In genomic region chr9:121261107-121261460, GRCh38 we compare ENCODE assay signal across 12 cellular contexts. TPM values are rescaled to one million over a fixed set of nuclear protein-coding genes. Genes with fewer than 3 reads are reported as not detected.
A peak's percentile ranks its signal among the peaks of the same experiment; 100 is the strongest.
DNase-seq lines count a peak whose midpoint lies in the region; ATAC-seq, FAIRE-seq and TF ChIP-seq lines count a peak whose summit lies in the region.
"Had no signal": no experiment of that assay in that cellular context is flagged by ENCODE, and none has a peak within 500 bp of the region (broad histone marks: within the 10 kb centered on the region; RNA-seq: fewer than 3 reads in every experiment).

No MANE protein-coding gene starts in this region.

- POLR2A ChIA-PET in endothelial cell of umbilical vein (lab: Charles Lee) = interaction anchor here (1.1 kb wide), 1 partner anchor 26 kb away, joined by 5 read pairs; no protein-coding TSS in a partner anchor
- POLR2A ChIA-PET in activated CD8-positive, alpha-beta T cell treated with anti-CD3 and anti-CD28 coated beads, Interleukin-2, amount 10 ng/mL, durations not matched to agents 7 days and 5 days (lab: Charles Lee) = no interaction called here

- H4K20me1 ChIP-seq in endothelial cell of umbilical vein (replicated peaks; ENCODE audit: control insufficient read depth, extremely low read depth, insufficient read depth, low read length) (no peaks in the 10 kb centered on the region), neural progenitor cell (ENCODE audit: low read depth) (no peaks in the 10 kb centered on the region)

- H3K27me3 ChIP-seq in endothelial cell of umbilical vein (ENCODE audit: control insufficient read depth in 2 of 2, insufficient read depth in 2 of 2, low read length in 2 of 2) = peaks cover 0 to 5% of the 10 kb centered on the region in 2 experiments
- peaks cover 39% of the 10 kb centered on the region for H3K27me3 ChIP-seq in neural progenitor cell
- H3K27me3 ChIP-seq: neutrophil, stomach had no signal

- H3K36me3 Mint-ChIP-seq in neural progenitor cell = no peaks in the 10 kb centered on the region
- no peaks in the 10 kb centered on the region for H3K36me3 Mint-ChIP-seq in activated CD8-positive, alpha-beta T cell treated with anti-CD3 and anti-CD28 coated beads, Interleukin-2, amount 10 ng/mL, durations not matched to agents 7 days and 5 days (ENCODE audit: low read depth)

- H3K79me2 ChIP-seq in endothelial cell of umbilical vein (ENCODE audit: control insufficient read depth, insufficient read depth, low read length) = no peaks in the 10 kb centered on the region
- H3K79me2 ChIP-seq in neural progenitor cell (ENCODE audit: low read depth) = no peaks in the 10 kb centered on the region

- H2AFZ ChIP-seq in endothelial cell of umbilical vein (ENCODE audit: low read depth, low read length) = peak overlapping the region; percentile 23
- no peak overlapping the region for H2AFZ ChIP-seq in neural progenitor cell (replicated peaks)

- BruUV-seq in endothelial cell of umbilical vein (replicated peaks; lab: Mats Ljungman, UMichigan) = no TSS peak

- intact Hi-C loops in endothelial cell of umbilical vein (cut with micrococcal nuclease) = loop anchor here (1.0 kb wide), 1 partner anchor 26 kb away; no protein-coding TSS in a partner anchor

- H3K9me3 ChIP-seq in endothelial cell of umbilical vein (replicated peaks; ENCODE audit: control insufficient read depth, insufficient read depth, low read length) = no peaks in the 10 kb centered on the region
- no peaks in the 10 kb centered on the region for H3K9me3 ChIP-seq in neural progenitor cell (ENCODE audit: low read depth)
- H3K9me3 ChIP-seq: neutrophil, stomach had no signal

- DNase-seq in DMS79 (lab: John Stamatoyannopoulos, UW) (peak; percentile 48), NCI-H345 (lab: John Stamatoyannopoulos, UW) (peak; percentile 76), endothelial cell of umbilical vein (ENCODE audit: low read depth, low spot score) (peak; percentile 63), neural progenitor cell (ENCODE audit: low spot score) (peak; percentile 90), germinal center (ENCODE audit: low spot score) (no peak)
- DNase-seq in activated CD8-positive, alpha-beta T cell treated with anti-CD3 and anti-CD28 coated beads, Interleukin-2, amount 10 ng/mL, durations not matched to agents 7 days and 5 days = no peak
- DNase-seq: effector CD4-positive, alpha-beta T cell; stomach had no signal

- FAIRE-seq in endothelial cell of umbilical vein (lab: Jason Lieb, UNC) = peak; percentile 97
- FAIRE-seq: H1 had no signal

- H3K9me3 Mint-ChIP-seq in neural progenitor cell = no peaks in the 10 kb centered on the region
- H3K9me3 Mint-ChIP-seq in activated CD8-positive, alpha-beta T cell treated with anti-CD3 and anti-CD28 coated beads, Interleukin-2, amount 10 ng/mL, durations not matched to agents 7 days and 5 days (ENCODE audit: insufficient read depth) = no peaks in the 10 kb centered on the region

- H3K4me2 ChIP-seq in endothelial cell of umbilical vein (ENCODE audit: insufficient read depth, low read length) (peak overlapping the region; percentile 27), neural progenitor cell (peak overlapping the region; percentile 73)

- H3K4me1 Mint-ChIP-seq in neural progenitor cell = peaks cover 43% of the 10 kb centered on the region
- H3K4me1 Mint-ChIP-seq in activated CD8-positive, alpha-beta T cell treated with anti-CD3 and anti-CD28 coated beads, Interleukin-2, amount 10 ng/mL, durations not matched to agents 7 days and 5 days (ENCODE audit: low read depth) = no peaks in the 10 kb centered on the region

- H3K27ac ChIP-seq in endothelial cell of umbilical vein (ENCODE audit: insufficient read depth, low read depth, low read length) = peak overlapping the region; percentile 13
- no peak overlapping the region for H3K27ac ChIP-seq in neural progenitor cell
- H3K27ac ChIP-seq: neutrophil had no signal

- H3K4me3 ChIP-seq in endothelial cell of umbilical vein (replicated peaks in 1 of 3; ENCODE audit: insufficient read depth in 1 of 3, low read depth in 1 of 3, low read length in 3 of 3) (no peak overlapping the region), neural progenitor cell (peak overlapping the region; percentile 31)
- H3K4me3 ChIP-seq: stomach had no signal

- ATAC-seq in GM19452 (IDR thresholded peaks at IDR 0.05; ENCODE audit: unreplicated experiment) (no peak), HG03457 (IDR thresholded peaks at IDR 0.05; ENCODE audit: unreplicated experiment) (no peak)
- ATAC-seq in activated CD8-positive, alpha-beta T cell treated with anti-CD3 and anti-CD28 coated beads, Interleukin-2, amount 10 ng/mL, durations not matched to agents 7 days and 5 days = no peak

- peaks cover 16% of the 10 kb centered on the region for H3K27me3 Mint-ChIP-seq in neural progenitor cell (ENCODE audit: insufficient read depth, low read depth)
- H3K27me3 Mint-ChIP-seq in activated CD8-positive, alpha-beta T cell treated with anti-CD3 and anti-CD28 coated beads, Interleukin-2, amount 10 ng/mL, durations not matched to agents 7 days and 5 days (ENCODE audit: low read depth) = peaks cover 2% of the 10 kb centered on the region

- peak overlapping the region; percentile 46 for H3K27ac Mint-ChIP-seq in neural progenitor cell
- no peak overlapping the region for H3K27ac Mint-ChIP-seq in activated CD8-positive, alpha-beta T cell treated with anti-CD3 and anti-CD28 coated beads, Interleukin-2, amount 10 ng/mL, durations not matched to agents 7 days and 5 days

- peaks cover 19% of the 10 kb centered on the region for H3F3A ChIP-seq in neural progenitor cell (ENCODE audit: low read depth)

- TF ChIP-seq POLR2A in endothelial cell of umbilical vein (IDR thresholded peaks at IDR 0.05; ENCODE audit: low read depth, low read length) = no peak

- no peaks in the 10 kb centered on the region for H3K9me1 ChIP-seq in endothelial cell of umbilical vein (replicated peaks; ENCODE audit: control insufficient read depth, extremely low read depth, insufficient read depth, low read length)

- no peaks in the 10 kb centered on the region for H3K36me3 ChIP-seq in endothelial cell of umbilical vein (ENCODE audit: control insufficient read depth in 2 of 2, extremely low read depth in 1 of 2, insufficient read depth in 2 of 2, low read length in 2 of 2)
- no peaks in the 10 kb centered on the region for H3K36me3 ChIP-seq in neural progenitor cell
- H3K36me3 ChIP-seq: neutrophil, stomach had no signal

- CTCF ChIA-PET in endothelial cell of umbilical vein (lab: Charles Lee) = interaction anchor here (0.8 to 3.4 kb wide), 15 partner anchors 8 to 141 kb away, joined by 3 to 30 read pairs (median 7); partner anchors contain the start of gene GSN
- CTCF ChIA-PET in activated CD8-positive, alpha-beta T cell treated with anti-CD3 and anti-CD28 coated beads, Interleukin-2, amount 10 ng/mL, durations not matched to agents 7 days and 5 days (lab: Charles Lee) = interaction anchor here (4.4 kb wide), 1 partner anchor 17 kb away, joined by 26 read pairs; no protein-coding TSS in a partner anchor

- no peak for TF ChIP-seq CTCF in endothelial cell of umbilical vein (IDR thresholded peaks at IDR 0.05; ENCODE audit: extremely low read depth in 1 of 2, insufficient read depth in 1 of 2, low read depth in 1 of 2, low read length in 2 of 2)
- no peak for TF ChIP-seq CTCF in neural progenitor cell (IDR thresholded peaks at IDR 0.05)

- peak overlapping the region; percentile 33 for H3K4me3 Mint-ChIP-seq in neural progenitor cell
- H3K4me3 Mint-ChIP-seq in activated CD8-positive, alpha-beta T cell treated with anti-CD3 and anti-CD28 coated beads, Interleukin-2, amount 10 ng/mL, durations not matched to agents 7 days and 5 days = no peak overlapping the region

- peaks cover 17% of the 10 kb centered on the region for H3K4me1 ChIP-seq in endothelial cell of umbilical vein (ENCODE audit: control insufficient read depth, extremely low read depth, insufficient read depth, low read length)
- H3K4me1 ChIP-seq in neural progenitor cell = peaks cover 41% of the 10 kb centered on the region

- H3K9ac ChIP-seq in endothelial cell of umbilical vein (replicated peaks; ENCODE audit: extremely low read depth, insufficient read depth, low read length) (no peak overlapping the region), neural progenitor cell (no peak overlapping the region)

- dilution Hi-C loops in endothelial cell of umbilical vein (cut with MboI; ENCODE audit: extremely low pct_ligation_motif_present, low sequenced_read_pairs) = no loop called here

TF ChIP-seq in endothelial cell of umbilical vein, 7 proteins besides CTCF, POLR2A, EP300 and RAD21 (continues in another document):
- no peak for TF ChIP-seq JUN (IDR thresholded peaks at IDR 0.05; ENCODE audit: borderline replicate concordance, insufficient read depth, insufficient read length, low read depth)
- no peak for TF ChIP-seq GATA2 (IDR thresholded peaks at IDR 0.05; ENCODE audit: insufficient read depth, insufficient read length, low read depth, low read length)
- no peak for TF ChIP-seq MYC (IDR thresholded peaks at IDR 0.05; ENCODE audit: low read depth, low read length)

RNA-seq across cellular contexts. Expression of gene GSN, which starts 6.9 kb away (rescaled TPM):
- total RNA-seq in endothelial cell of umbilical vein (130 and 176 TPM in 2 replicates), neural progenitor cell (ENCODE audit: low replicate concordance) (72.1 and 114 TPM in 2 replicates)
- polyA plus RNA-seq in endothelial cell of umbilical vein = 226 and 232 TPM in 2 replicates
- 173 and 209 TPM in 2 replicates for polyA plus RNA-seq in endothelial cell of umbilical vein (2011; cell fraction: cytosol; rRNA removed)
- 166 and 211 TPM in 2 replicates for polyA plus RNA-seq in endothelial cell of umbilical vein (2011; cell fraction: nucleus; rRNA removed)
- polyA plus RNA-seq in endothelial cell of umbilical vein (2012) = 108 and 158 TPM in 2 replicates
- 266 and 282 TPM in 2 replicates for polyA minus RNA-seq in endothelial cell of umbilical vein
- 24.0 TPM for polyA minus RNA-seq in endothelial cell of umbilical vein (2011; cell fraction: cytosol; rRNA and poly(A)+ RNA removed)
- 55.1 and 90.4 TPM in 2 replicates for polyA minus RNA-seq in endothelial cell of umbilical vein (2011; cell fraction: nucleus; rRNA and poly(A)+ RNA removed)
- total RNA-seq in activated CD8-positive, alpha-beta T cell treated with anti-CD3 and anti-CD28 coated beads, Interleukin-2, amount 10 ng/mL, durations not matched to agents 7 days and 5 days = 1 to 10 TPM; 4.0 to 4.2 TPM

RNA-seq across cellular contexts. Expression of gene RAB14, which starts 59.4 kb away (rescaled TPM):
- total RNA-seq in endothelial cell of umbilical vein (76.4 and 79.3 TPM in 2 replicates), neural progenitor cell (ENCODE audit: low replicate concordance) (23.8 and 35.9 TPM in 2 replicates)
- 12.7 and 18.9 TPM in 2 replicates for polyA plus RNA-seq in endothelial cell of umbilical vein
- 22.8 and 23.2 TPM in 2 replicates for polyA plus RNA-seq in endothelial cell of umbilical vein (2011; cell fraction: cytosol; rRNA removed)
- polyA plus RNA-seq in endothelial cell of umbilical vein (2011; cell fraction: nucleus; rRNA removed) = 22.5 and 29.1 TPM in 2 replicates
- polyA plus RNA-seq in endothelial cell of umbilical vein (2012) = 55.9 and 62.6 TPM in 2 replicates
- 19.4 and 22.8 TPM in 2 replicates for polyA minus RNA-seq in endothelial cell of umbilical vein
- polyA minus RNA-seq in endothelial cell of umbilical vein (2011; cell fraction: cytosol; rRNA and poly(A)+ RNA removed) = 19.0 TPM
- polyA minus RNA-seq in endothelial cell of umbilical vein (2011; cell fraction: nucleus; rRNA and poly(A)+ RNA removed) = 18.8 and 27.6 TPM in 2 replicates
- total RNA-seq in activated CD8-positive, alpha-beta T cell treated with anti-CD3 and anti-CD28 coated beads, Interleukin-2, amount 10 ng/mL, durations not matched to agents 7 days and 5 days = 10 to 100 TPM; 56.7 to 68.2 TPM

Comparison
In these comparisons a context has a peak if more than half of its experiments do, and no peak if none do; other contexts are left out.
1. DNase-seq: peak in DMS79 (single experiment), NCI-H345 (single experiment), endothelial cell of umbilical vein (single experiment) and neural progenitor cell (single experiment); none in germinal center (single experiment) and activated CD8-positive, alpha-beta T cell treated with anti-CD3 and anti-CD28 coated beads, Interleukin-2, amount 10 ng/mL, durations not matched to agents 7 days and 5 days (single experiment).
2. RNA of gene GSN, which starts 6.9 kb away (total RNA-seq): 130 to 176 TPM in endothelial cell of umbilical vein and 72.1 to 114 TPM in neural progenitor cell; 4.0 to 4.2 TPM in activated CD8-positive, alpha-beta T cell treated with anti-CD3 and anti-CD28 coated beads, Interleukin-2, amount 10 ng/mL, durations not matched to agents 7 days and 5 days; every median in the first group is over 10 times any median in the second.